13 cellular contexts compared by ENCODE assay signal in the genomic region with DNA sequence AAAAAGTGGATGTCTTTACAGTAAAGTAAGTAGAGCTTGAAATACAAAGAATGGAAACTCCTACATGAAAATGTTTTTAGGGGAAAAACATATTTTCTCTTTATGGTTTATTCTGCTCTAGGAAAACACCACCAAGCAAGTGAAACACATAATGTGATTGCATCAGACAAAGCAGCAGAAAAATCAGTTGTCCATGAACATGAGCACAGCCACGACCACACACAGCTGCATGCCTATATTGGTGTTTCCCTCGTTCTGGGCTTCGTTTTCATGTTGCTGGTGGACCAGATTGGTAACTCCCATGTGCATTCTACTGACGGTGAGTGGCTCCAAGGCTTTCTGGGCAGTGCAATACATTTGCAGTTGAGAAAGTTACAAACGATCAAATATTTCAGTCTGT. TPM values are rescaled to one million over a fixed set of nuclear protein-coding genes. Genes with fewer than 3 reads are reported as not detected.
DNase-seq lines count a peak whose midpoint lies in the region; ATAC-seq, FAIRE-seq and TF ChIP-seq lines count a peak whose summit lies in the region.
"Had no signal": no experiment of that assay in that cellular context is flagged by ENCODE, and none has a peak within 500 bp of the region (broad histone marks: within the 10 kb centered on the region; RNA-seq: fewer than 3 reads in every experiment).

No MANE protein-coding gene starts in this region.

- H3K4me1 ChIP-seq in OCI-LY7 (ENCODE audit: insufficient read depth, low read length, poor library complexity, severe bottlenecking) (peaks cover 28% of the 10 kb centered on the region), kidney (ENCODE audit: control insufficient read depth in 1 of 2, insufficient read depth in 1 of 2, low read depth in 1 of 2, low read length in 2 of 2) (no peaks in the 10 kb centered on the region)
- H3K4me1 ChIP-seq: parathyroid adenoma had no signal

- intact Hi-C loops in OCI-LY7 (cut with micrococcal nuclease; ENCODE audit: unreplicated experiment): loop anchor here (1.0 kb wide), 1 partner anchor 44 kb away; a partner anchor contains a TSS
- intact Hi-C loops in kidney (cut with DNase I): no loop called here

- H3K9me3 ChIP-seq in OCI-LY7 (ENCODE audit: low read length): no peaks in the 10 kb centered on the region
- no peaks in the 10 kb centered on the region for H3K9me3 ChIP-seq in kidney (ENCODE audit: control insufficient read depth in 1 of 2, low read length in 2 of 2)

- H3K27ac Mint-ChIP-seq in activated T-cell treated with anti-CD3 and anti-CD28 coated beads, Interleukin-2, amount 50 U/mL, for 72 hours: peak overlapping the region; percentile 87
- peak overlapping the region; percentile 62 for H3K27ac Mint-ChIP-seq in stimulated activated memory B cell treated with anti-CD40 and anti-IgM and Interleukin-4, amounts not matched to agents 10 μg/mL and 1 μg/mL and 100 μg/mL, for 72 hours

- POLR2A ChIA-PET in OCI-LY7 (lab: Charles Lee): interaction anchor here (0.5 to 4.2 kb wide), 14 partner anchors 8 to 1159 kb away, joined by 3 to 28 read pairs (median 4); a partner anchor contains a TSS

- CTCF ChIA-PET in OCI-LY7 (lab: Charles Lee; ENCODE audit: unreplicated experiment): no interaction called here

- TF ChIP-seq CTCF in OCI-LY7 (conservative IDR thresholded peaks at IDR 0.05; ENCODE audit: low read length) (no peak), kidney (IDR thresholded peaks at IDR 0.05; ENCODE audit: borderline replicate concordance, extremely low read depth, insufficient read depth) (no peak)

- no peaks in the 10 kb centered on the region for H3K9me3 Mint-ChIP-seq in activated T-cell treated with anti-CD3 and anti-CD28 coated beads, Interleukin-2, amount 50 U/mL, for 72 hours
- no peaks in the 10 kb centered on the region for H3K9me3 Mint-ChIP-seq in stimulated activated memory B cell treated with anti-CD40 and anti-IgM and Interleukin-4, amounts not matched to agents 10 μg/mL and 1 μg/mL and 100 μg/mL, for 72 hours

- peaks cover 7% of the 10 kb centered on the region; the same call in 1 of the 2 replicates for H3K79me2 ChIP-seq in OCI-LY7 (ENCODE audit: insufficient read depth, low read depth, low read length)

- no peaks in the 10 kb centered on the region for H3K9me2 ChIP-seq in OCI-LY7 (ENCODE audit: insufficient read depth, low read length)

- H3K9ac ChIP-seq in kidney (ENCODE audit: low read length in 2 of 2): no peak overlapping the region
- H3K9ac ChIP-seq: parathyroid adenoma had no signal

- H3K27me3 Mint-ChIP-seq in activated T-cell treated with anti-CD3 and anti-CD28 coated beads, Interleukin-2, amount 50 U/mL, for 72 hours (ENCODE audit: low read depth): no peaks in the 10 kb centered on the region
- H3K27me3 Mint-ChIP-seq in stimulated activated memory B cell treated with anti-CD40 and anti-IgM and Interleukin-4, amounts not matched to agents 10 μg/mL and 1 μg/mL and 100 μg/mL, for 72 hours: no peaks in the 10 kb centered on the region

- no peak for FAIRE-seq in kidney (lab: Jason Lieb, UNC)
- FAIRE-seq: keratinocyte had no signal

- peak overlapping the region; percentile 78 to 82 for H3K4me3 Mint-ChIP-seq in activated T-cell treated with anti-CD3 and anti-CD28 coated beads, Interleukin-2, amount 50 U/mL, for 72 hours
- H3K4me3 Mint-ChIP-seq in stimulated activated memory B cell treated with anti-CD40 and anti-IgM and Interleukin-4, amounts not matched to agents 10 μg/mL and 1 μg/mL and 100 μg/mL, for 72 hours: no peak overlapping the region

- H2AFZ ChIP-seq in OCI-LY7 (ENCODE audit: low read length): no peak overlapping the region; the same call in 1 of the 2 replicates
- H2AFZ ChIP-seq: parathyroid adenoma had no signal

- H3K4me3 ChIP-seq in OCI-LY7 (ENCODE audit: low read depth, low read length, poor library complexity, severe bottlenecking) (peak overlapping the region; percentile 24), kidney (ENCODE audit: low read length in 2 of 2) (no peak overlapping the region)

- H3K36me3 ChIP-seq in OCI-LY7 (ENCODE audit: insufficient read depth, low read length) (peaks cover 34% of the 10 kb centered on the region), kidney (ENCODE audit: control insufficient read depth in 1 of 2, insufficient read depth in 2 of 2, low read length in 2 of 2) (peaks cover 0 to 6% of the 10 kb centered on the region in 2 donors)

- peaks cover 2 to 21% of the 10 kb centered on the region in 2 donors for H3K36me3 Mint-ChIP-seq in activated T-cell treated with anti-CD3 and anti-CD28 coated beads, Interleukin-2, amount 50 U/mL, for 72 hours (ENCODE audit: insufficient read depth in 2 of 2)
- peaks cover 65% of the 10 kb centered on the region for H3K36me3 Mint-ChIP-seq in stimulated activated memory B cell treated with anti-CD40 and anti-IgM and Interleukin-4, amounts not matched to agents 10 μg/mL and 1 μg/mL and 100 μg/mL, for 72 hours

- peaks cover 42% of the 10 kb centered on the region for H3K4me1 Mint-ChIP-seq in activated T-cell treated with anti-CD3 and anti-CD28 coated beads, Interleukin-2, amount 50 U/mL, for 72 hours (ENCODE audit: low read depth)
- H3K4me1 Mint-ChIP-seq in stimulated activated memory B cell treated with anti-CD40 and anti-IgM and Interleukin-4, amounts not matched to agents 10 μg/mL and 1 μg/mL and 100 μg/mL, for 72 hours: peaks cover 20% of the 10 kb centered on the region

- peak in 1 of 2 donors; percentile 32 for ATAC-seq in activated T-cell treated with anti-CD3 and anti-CD28 coated beads, Interleukin-2, amount 50 U/mL, for 72 hours (replicated peaks in 1 of 2)
- ATAC-seq in HG02759 (IDR thresholded peaks at IDR 0.05; ENCODE audit: unreplicated experiment): peak; percentile 94
- ATAC-seq in stimulated activated memory B cell treated with anti-CD40 and anti-IgM and Interleukin-4, amounts not matched to agents 10 μg/mL and 1 μg/mL and 100 μg/mL, for 72 hours: peak; percentile 76

- peak overlapping the region; percentile 38 for H3K4me2 ChIP-seq in OCI-LY7 (ENCODE audit: low read length)

- no TSS peak for BruUV-seq in OCI-LY7 (replicated peaks; lab: Mats Ljungman, UMichigan)

- peak in 1 of 2 donors; percentile 2 for DNase-seq in activated T-cell treated with anti-CD3 and anti-CD28 coated beads, Interleukin-2, amount 50 U/mL, for 72 hours
- no peak for DNase-seq in activated T-cell treated with anti-CD3 and anti-CD28 coated beads, Interleukin-2, amount 50 U/mL, for 1 hour
- DNase-seq in OCI-LY7 (ENCODE audit: low spot score) (peak; percentile 88), T-helper 2 cell (no peak), kidney (no peak), NCI-H1436 (lab: John Stamatoyannopoulos, UW) (no peak)
- DNase-seq: ACHN, NCI-H1092 had no signal

- no peaks in the 10 kb centered on the region for H4K20me1 ChIP-seq in OCI-LY7 (ENCODE audit: insufficient read depth, low read length)

- H3K27ac ChIP-seq in OCI-LY7 (ENCODE audit: low read depth, low read length, poor library complexity, severe bottlenecking) (peak overlapping the region; percentile 85), kidney (ENCODE audit: low read depth in 2 of 2, low read length in 2 of 2) (no peak overlapping the region)
- H3K27ac ChIP-seq: epithelial cell of prostate, parathyroid adenoma had no signal

RNA-seq across cellular contexts. Expression of a gene that starts 42.6 kb away (rescaled TPM):
- under 1 TPM in 1 of 2 donors, not detected in 1; 0.12 TPM for total RNA-seq in activated T-cell treated with anti-CD3 and anti-CD28 coated beads, Interleukin-2, amount 50 U/mL, for 72 hours
- 0.09 and 0.13 TPM in 2 replicates for total RNA-seq in OCI-LY7 (2014; rRNA removed; shearing (Covaris generic))
- total RNA-seq in OCI-LY7 (2022) (0.17 and 0.19 TPM in 2 replicates), kidney (0.25 TPM)
- polyA plus RNA-seq in kidney (ENCODE audit: insufficient read depth, low read depth, low replicate concordance): 3.4 TPM

RNA-seq across cellular contexts. Expression of a gene that starts 43.5 kb away (rescaled TPM):
- total RNA-seq in activated T-cell treated with anti-CD3 and anti-CD28 coated beads, Interleukin-2, amount 50 U/mL, for 72 hours: 10 to 100 TPM; 85.8 to 93.3 TPM
- 70.4 and 86.5 TPM in 2 replicates for total RNA-seq in OCI-LY7 (2014; rRNA removed; shearing (Covaris generic))
- 91.7 and 96.6 TPM in 2 replicates for total RNA-seq in OCI-LY7 (2022)
- 77.7 TPM for total RNA-seq in kidney
- 45.9 TPM for polyA plus RNA-seq in kidney (ENCODE audit: insufficient read depth, low read depth, low replicate concordance)

RNA-seq across cellular contexts. Expression of a gene that starts 43.8 kb away (rescaled TPM):
- total RNA-seq in activated T-cell treated with anti-CD3 and anti-CD28 coated beads, Interleukin-2, amount 50 U/mL, for 72 hours: 100 to 1,000 TPM; 215 to 231 TPM
- total RNA-seq in OCI-LY7 (2014; rRNA removed; shearing (Covaris generic)): 204 and 435 TPM in 2 replicates
- 498 and 512 TPM in 2 replicates for total RNA-seq in OCI-LY7 (2022)
- 168 TPM for total RNA-seq in kidney
- 193 TPM for polyA plus RNA-seq in kidney (ENCODE audit: insufficient read depth, low read depth, low replicate concordance)
